In genomic region chr9:128045409-128045808, GRCh38 we compare ENCODE assay signal across 1 cellular context.
TF ChIP-seq lines count a peak whose summit lies in the region.

No MANE protein-coding gene starts in this region.

TF ChIP-seq in HepG2, 621 proteins besides CTCF, POLR2A, EP300 and RAD21:
- TF ChIP-seq ZNF460 (CRISPR knock-in tag; IDR thresholded peaks at IDR 0.05; ENCODE audit: borderline replicate concordance) (peak; percentile 28; the same call in 1 of the 2 replicates), FOSL1 (CRISPR knock-in tag; IDR thresholded peaks at IDR 0.05; ENCODE audit: borderline replicate concordance) (peak; percentile 41; the same call in 1 of the 2 replicates), RARA (CRISPR knock-in tag; IDR thresholded peaks at IDR 0.05) (peak; percentile 73), NR2C2 (CRISPR knock-in tag; IDR thresholded peaks at IDR 0.05; ENCODE audit: borderline replicate concordance) (peak; percentile 38; the same call in 1 of the 2 replicates), NR2F1 (CRISPR knock-in tag; IDR thresholded peaks at IDR 0.05) (peak in 1 of 2 experiments; percentile 55; a peak in 2 of 4 replicates), ARID5B (CRISPR knock-in tag; IDR thresholded peaks at IDR 0.05) (0 out of 2 replicates have a peak, but pooled peaks have one; percentile 19), NR2F6 (IDR thresholded peaks at IDR 0.05) (peak; percentile 48; the same call in 1 of the 2 replicates), NR2F6 (CRISPR knock-in tag; IDR thresholded peaks at IDR 0.05) (peak; percentile 71; the same call in 1 of the 2 replicates), SAP130 (CRISPR knock-in tag; IDR thresholded peaks at IDR 0.05; ENCODE audit: low read depth) (peak; percentile 33; the same call in 1 of the 2 replicates), FOSL2 (CRISPR knock-in tag; IDR thresholded peaks at IDR 0.05) (peak; percentile 89)
